Comparison of ENCODE assay signal across 14 cellular contexts in the genomic region with DNA sequence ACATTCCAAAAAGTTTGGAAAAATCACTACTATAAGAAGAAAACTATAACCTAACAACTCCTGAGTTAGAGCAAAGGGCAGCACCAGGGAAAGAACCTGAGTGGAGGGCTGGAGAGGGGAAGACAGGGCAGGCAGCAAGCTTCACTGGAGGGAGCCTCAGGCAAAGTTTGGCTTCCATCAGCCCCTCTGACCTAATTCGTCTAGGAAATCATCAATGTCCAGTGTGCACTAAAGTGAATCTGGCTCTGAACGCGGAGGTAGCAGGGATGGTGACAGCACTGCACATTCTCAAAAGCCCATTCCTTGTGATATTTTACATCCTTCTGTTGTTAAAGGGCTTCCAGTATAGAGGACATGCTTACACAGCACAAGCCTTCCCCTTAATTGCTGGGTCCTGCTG.
"Had no signal": no experiment of that assay in that cellular context is flagged by ENCODE, and none has a peak within 500 bp of the region (broad histone marks: within the 10 kb centered on the region; RNA-seq: fewer than 3 reads in every experiment).

No MANE protein-coding gene starts in this region.

- DNase-seq: cortex of kidney; dorsolateral prefrontal cortex; effector CD8-positive, alpha-beta T cell; heart left ventricle; hippocampal formation; mammary epithelial cell; mucosa of descending colon; naive thymus-derived CD8-positive, alpha-beta T cell; posterior cingulate gyrus; sigmoid colon; stimulated activated naive CD8-positive, alpha-beta T cell treated with anti-CD3 and anti-CD28 coated beads, Interleukin-15, Interleukin-2, amounts not matched to agents 100 U/mL and 50 U/mL, for 24 hours; thyroid gland; upper lobe of left lung had no signal

- H3K36me3 Mint-ChIP-seq: naive thymus-derived CD8-positive, alpha-beta T cell had no signal

- H3K9me3 Mint-ChIP-seq: naive thymus-derived CD8-positive, alpha-beta T cell had no signal

- H3K27ac Mint-ChIP-seq: naive thymus-derived CD8-positive, alpha-beta T cell had no signal

- H3K27me3 Mint-ChIP-seq: naive thymus-derived CD8-positive, alpha-beta T cell had no signal

- ATAC-seq: heart left ventricle; left lobe of liver; mucosa of descending colon; naive thymus-derived CD8-positive, alpha-beta T cell; stimulated activated naive CD8-positive, alpha-beta T cell treated with anti-CD3 and anti-CD28 coated beads, Interleukin-15, Interleukin-2, amounts not matched to agents 100 U/mL and 50 U/mL, for 24 hours had no signal

- H3K4me3 Mint-ChIP-seq: naive thymus-derived CD8-positive, alpha-beta T cell had no signal
